Comparison of ENCODE assay signal across 24 cellular contexts in the genomic region with DNA sequence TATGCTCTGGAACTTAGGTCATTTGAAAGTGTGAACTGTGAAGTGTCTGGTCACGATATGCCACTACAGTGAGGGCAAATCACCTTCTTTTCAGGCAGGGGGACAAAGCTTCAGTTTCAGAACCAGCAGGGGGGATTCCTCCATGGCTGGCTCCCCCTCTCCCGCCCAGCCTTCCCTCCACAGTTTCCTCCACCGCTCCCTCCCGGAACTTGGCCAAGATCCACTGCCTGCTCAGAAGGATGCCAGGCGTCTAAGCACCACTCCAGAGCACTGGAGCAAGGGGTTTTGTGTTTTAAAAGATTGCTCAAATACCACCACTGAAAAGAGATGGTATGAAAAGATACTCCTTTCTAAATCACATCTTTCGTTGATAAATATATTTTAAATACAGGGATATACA.
A peak's percentile ranks its signal among the peaks of the same experiment; 100 is the strongest.
DNase-seq lines count a peak whose midpoint lies in the region; ATAC-seq and TF ChIP-seq lines count a peak whose summit lies in the region.
"Had no signal": no experiment of that assay in that cellular context is flagged by ENCODE, and none has a peak within 500 bp of the region (broad histone marks: within the 10 kb centered on the region; RNA-seq: fewer than 3 reads in every experiment).

No MANE protein-coding gene starts in this region.

- intact Hi-C loops in activated CD4-positive, alpha-beta T cell treated with anti-CD3 and anti-CD28 coated beads, Interleukin-2, amount 10 ng/mL, durations not matched to agents 24 days and 14 days (cut with micrococcal nuclease), result no loop called here

- H3K9me3 ChIP-seq in mesenchymal stem cell (ENCODE audit: control insufficient read depth, low read length), result no peaks in the 10 kb centered on the region
- H3K9me3 ChIP-seq: tibial artery had no signal

- no peak overlapping the region for H3K9ac ChIP-seq in mesenchymal stem cell (ENCODE audit: low read length)

- H3K27me3 Mint-ChIP-seq in WTC11 (ENCODE audit: low read depth), result no peaks in the 10 kb centered on the region
- H3K27me3 Mint-ChIP-seq in activated CD4-positive, alpha-beta T cell treated with anti-CD3 and anti-CD28 coated beads, Interleukin-2, amount 10 ng/mL, durations not matched to agents 24 days and 14 days, result no peaks in the 10 kb centered on the region
- H3K27me3 Mint-ChIP-seq: stimulated activated naive B cell treated with anti-CD40 and anti-IgM and Interleukin-4, amounts not matched to agents 10 μg/mL and 1 μg/mL and 100 μg/mL, for 72 hours had no signal

- H3K4me3 ChIP-seq in mesenchymal stem cell (ENCODE audit: insufficient read depth in 1 of 2, low read depth in 1 of 2, low read length in 2 of 2) (no peak overlapping the region), brain microvascular endothelial cell (ENCODE audit: low read depth, low read length) (no peak overlapping the region)
- H3K4me3 ChIP-seq: tibial artery had no signal

- H2BK120ac ChIP-seq in mesenchymal stem cell (ENCODE audit: low read depth, low read length), result no peak overlapping the region

- H3K4me1 ChIP-seq in mesenchymal stem cell (ENCODE audit: control insufficient read depth, insufficient read depth, low read depth, low read length), result peaks cover 4% of the 10 kb centered on the region
- H3K4me1 ChIP-seq: tibial artery had no signal

- ATAC-seq in WTC11, result peak; percentile 62
- ATAC-seq in GM21360 (IDR thresholded peaks at IDR 0.05; ENCODE audit: unreplicated experiment), result no peak
- ATAC-seq: activated CD4-positive, CD25-positive, alpha-beta regulatory T cell treated with anti-CD3 and anti-CD28 coated beads, Interleukin-2, amount 50 U/mL, for 24 hours; activated CD8-positive, alpha-beta T cell treated with anti-CD3 and anti-CD28 coated beads, Interleukin-2, amount 10 ng/mL, durations not matched to agents 7 days and 5 days; stimulated activated naive B cell treated with anti-CD40 and anti-IgM and Interleukin-4, amounts not matched to agents 10 μg/mL and 1 μg/mL and 100 μg/mL, for 72 hours had no signal

- H3K9me3 Mint-ChIP-seq in WTC11, result no peaks in the 10 kb centered on the region
- H3K9me3 Mint-ChIP-seq in activated CD4-positive, alpha-beta T cell treated with anti-CD3 and anti-CD28 coated beads, Interleukin-2, amount 10 ng/mL, durations not matched to agents 24 days and 14 days, result no peaks in the 10 kb centered on the region

- H3K14ac ChIP-seq in mesenchymal stem cell (ENCODE audit: low read length in 2 of 2), result no peak overlapping the region

- no peak overlapping the region for H3K23ac ChIP-seq in mesenchymal stem cell (ENCODE audit: low read length in 2 of 2)

- H3K27me3 ChIP-seq in mesenchymal stem cell (ENCODE audit: control insufficient read depth in 1 of 2, insufficient read depth in 1 of 2, low read length in 2 of 2) (no peaks in the 10 kb centered on the region), brain microvascular endothelial cell (replicated peaks) (no peaks in the 10 kb centered on the region)
- H3K27me3 ChIP-seq: tibial artery had no signal

- H4K91ac ChIP-seq in mesenchymal stem cell (ENCODE audit: low read length), result peak overlapping the region; percentile 37

- no peak overlapping the region for H2AK5ac ChIP-seq in mesenchymal stem cell (ENCODE audit: low read length, severe bottlenecking)

- POLR2A ChIA-PET in WTC11 (lab: Charles Lee), result no interaction called here

- H3K4me3 Mint-ChIP-seq in WTC11, result no peak overlapping the region
- H3K4me3 Mint-ChIP-seq in activated CD4-positive, alpha-beta T cell treated with anti-CD3 and anti-CD28 coated beads, Interleukin-2, amount 10 ng/mL, durations not matched to agents 24 days and 14 days, result no peak overlapping the region
- H3K4me3 Mint-ChIP-seq: activated CD8-positive, alpha-beta T cell treated with anti-CD3 and anti-CD28 coated beads, Interleukin-2, amount 10 ng/mL, durations not matched to agents 7 days and 5 days; mesothelial cell of epicardium; stimulated activated naive B cell treated with anti-CD40 and anti-IgM and Interleukin-4, amounts not matched to agents 10 μg/mL and 1 μg/mL and 100 μg/mL, for 72 hours had no signal

- H3K4me1 Mint-ChIP-seq in WTC11, result peaks cover 17% of the 10 kb centered on the region
- H3K4me1 Mint-ChIP-seq in activated CD4-positive, alpha-beta T cell treated with anti-CD3 and anti-CD28 coated beads, Interleukin-2, amount 10 ng/mL, durations not matched to agents 24 days and 14 days, result peaks cover 6% of the 10 kb centered on the region
- H3K4me1 Mint-ChIP-seq: stimulated activated naive B cell treated with anti-CD40 and anti-IgM and Interleukin-4, amounts not matched to agents 10 μg/mL and 1 μg/mL and 100 μg/mL, for 72 hours had no signal

- no peak overlapping the region for H3K4me2 ChIP-seq in mesenchymal stem cell (ENCODE audit: low read length, poor library complexity, severe bottlenecking)

- H2BK15ac ChIP-seq in mesenchymal stem cell (ENCODE audit: low read depth, poor library complexity, severe bottlenecking), result no peak overlapping the region

- H4K8ac ChIP-seq in mesenchymal stem cell (ENCODE audit: low read length), result no peak overlapping the region

- no peak overlapping the region for H2AFZ ChIP-seq in mesenchymal stem cell (ENCODE audit: low read depth, low read length)

- H3K27ac ChIP-seq in mesenchymal stem cell (ENCODE audit: low read length, poor library complexity, severe bottlenecking) (no peak overlapping the region), substantia nigra (ENCODE audit: low read depth, low read length, poor library complexity, severe bottlenecking) (no peak overlapping the region), brain microvascular endothelial cell (no peak overlapping the region)
- H3K27ac ChIP-seq: epithelial cell of prostate, tibial artery had no signal

- CTCF ChIA-PET in WTC11 (lab: Charles Lee), result interaction anchor here (1.3 kb wide), 1 partner anchor 17 kb away, joined by 4 read pairs; no protein-coding TSS in a partner anchor

- no peak overlapping the region for H2BK5ac ChIP-seq in mesenchymal stem cell (ENCODE audit: low read depth, low read length, poor library complexity, severe bottlenecking)

- peaks cover 12% of the 10 kb centered on the region for H3K79me1 ChIP-seq in mesenchymal stem cell (replicated peaks; ENCODE audit: low read length, poor library complexity, severe bottlenecking)

- no peaks in the 10 kb centered on the region for H3K36me3 ChIP-seq in mesenchymal stem cell (ENCODE audit: control insufficient read depth in 1 of 2, insufficient read depth in 2 of 2, low read depth in 1 of 2, low read length in 2 of 2)
- H3K36me3 ChIP-seq in brain microvascular endothelial cell (replicated peaks), result no peaks in the 10 kb centered on the region
- H3K36me3 ChIP-seq: tibial artery had no signal

- H3K36me3 Mint-ChIP-seq in WTC11, result peaks cover 10% of the 10 kb centered on the region
- peaks cover 11% of the 10 kb centered on the region for H3K36me3 Mint-ChIP-seq in activated CD4-positive, alpha-beta T cell treated with anti-CD3 and anti-CD28 coated beads, Interleukin-2, amount 10 ng/mL, durations not matched to agents 24 days and 14 days (ENCODE audit: low read depth)
- H3K36me3 Mint-ChIP-seq: stimulated activated naive B cell treated with anti-CD40 and anti-IgM and Interleukin-4, amounts not matched to agents 10 μg/mL and 1 μg/mL and 100 μg/mL, for 72 hours had no signal

- H3K4ac ChIP-seq in mesenchymal stem cell (ENCODE audit: low read depth in 1 of 2, low read length in 2 of 2), result no peak overlapping the region

- in situ Hi-C loops in brain microvascular endothelial cell (cut with HindIII; ENCODE audit: low pct_ligation_motif_present, low sequenced_read_pairs), result no loop called here

- TF ChIP-seq CTCF in WTC11 (IDR thresholded peaks at IDR 0.05), result no peak
- TF ChIP-seq CTCF in brain microvascular endothelial cell (IDR thresholded peaks at IDR 0.05; ENCODE audit: low read depth, low read length, missing control alignments), result no peak

- 100% methylated on average over 1 of the region's 6 CpGs for WGBS in mesenchymal stem cell

- H3K18ac ChIP-seq in mesenchymal stem cell (ENCODE audit: low read depth in 1 of 2, low read length in 2 of 2), result no peak overlapping the region

- peak; percentile 18 for DNase-seq in WTC11 (ENCODE audit: low spot score)
- peak; percentile 58 for DNase-seq in globus pallidus (ENCODE audit: low spot score)
- no peak for DNase-seq in mesenchymal stem cell
- DNase-seq in substantia nigra (lab: John Stamatoyannopoulos, UW), result peak in 29 of 49 donors; percentile 8 to 66 (median 34)
- DNase-seq in dedifferentiated amniotic fluid mesenchymal stem cell (ENCODE audit: extremely low spot score), result no peak
- no peak for DNase-seq in brain microvascular endothelial cell
- DNase-seq in activated CD4-positive, alpha-beta T cell treated with anti-CD3 and anti-CD28 coated beads, Interleukin-2, amount 10 ng/mL, durations not matched to agents 24 days and 14 days, result no peak
- DNase-seq: activated CD8-positive, alpha-beta T cell treated with anti-CD3 and anti-CD28 coated beads, Interleukin-2, amount 10 ng/mL, durations not matched to agents 7 days and 5 days; activated gamma-delta T cell; DMS53; foreskin fibroblast; kidney; NCI-H1694 treated with DMSO at 0.1 percent for 48 hours; NCI-H226; NCI-H748 treated with DMSO at 0.1 percent for 48 hours; SHP77; small intestine; stimulated activated naive B cell treated with anti-CD40 and anti-IgM and Interleukin-4, amounts not matched to agents 10 μg/mL and 1 μg/mL and 100 μg/mL, for 72 hours; SW 1271; tibial artery had no signal

- H3K27ac Mint-ChIP-seq in WTC11, result peak overlapping the region; percentile 7; the same call in 1 of the 2 replicates
- no peak overlapping the region for H3K27ac Mint-ChIP-seq in activated CD4-positive, alpha-beta T cell treated with anti-CD3 and anti-CD28 coated beads, Interleukin-2, amount 10 ng/mL, durations not matched to agents 24 days and 14 days
- H3K27ac Mint-ChIP-seq: activated CD8-positive, alpha-beta T cell treated with anti-CD3 and anti-CD28 coated beads, Interleukin-2, amount 10 ng/mL, durations not matched to agents 7 days and 5 days; mesothelial cell of epicardium; stimulated activated naive B cell treated with anti-CD40 and anti-IgM and Interleukin-4, amounts not matched to agents 10 μg/mL and 1 μg/mL and 100 μg/mL, for 72 hours had no signal

- no peak overlapping the region for H2BK12ac ChIP-seq in mesenchymal stem cell (ENCODE audit: low read length in 2 of 2)

TF ChIP-seq in WTC11, 78 proteins besides CTCF, POLR2A, EP300 and RAD21:
- TF ChIP-seq FOXJ3 (CRISPR knock-in tag; IDR thresholded peaks at IDR 0.05; ENCODE audit: borderline replicate concordance), result no peak
- no peak for TF ChIP-seq FOXK1 (CRISPR knock-in tag; IDR thresholded peaks at IDR 0.05)

Comparison
In these comparisons a context has a peak if more than half of its experiments do, and no peak if none do; other contexts are left out.
1. DNase-seq: peak in WTC11 (single experiment), globus pallidus (single experiment) and substantia nigra (29 of 49); none in mesenchymal stem cell (single experiment), dedifferentiated amniotic fluid mesenchymal stem cell (single experiment), brain microvascular endothelial cell (single experiment) and activated CD4-positive, alpha-beta T cell treated with anti-CD3 and anti-CD28 coated beads, Interleukin-2, amount 10 ng/mL, durations not matched to agents 24 days and 14 days (single experiment).